16 cellular contexts compared by ENCODE assay signal in the genomic region with DNA sequence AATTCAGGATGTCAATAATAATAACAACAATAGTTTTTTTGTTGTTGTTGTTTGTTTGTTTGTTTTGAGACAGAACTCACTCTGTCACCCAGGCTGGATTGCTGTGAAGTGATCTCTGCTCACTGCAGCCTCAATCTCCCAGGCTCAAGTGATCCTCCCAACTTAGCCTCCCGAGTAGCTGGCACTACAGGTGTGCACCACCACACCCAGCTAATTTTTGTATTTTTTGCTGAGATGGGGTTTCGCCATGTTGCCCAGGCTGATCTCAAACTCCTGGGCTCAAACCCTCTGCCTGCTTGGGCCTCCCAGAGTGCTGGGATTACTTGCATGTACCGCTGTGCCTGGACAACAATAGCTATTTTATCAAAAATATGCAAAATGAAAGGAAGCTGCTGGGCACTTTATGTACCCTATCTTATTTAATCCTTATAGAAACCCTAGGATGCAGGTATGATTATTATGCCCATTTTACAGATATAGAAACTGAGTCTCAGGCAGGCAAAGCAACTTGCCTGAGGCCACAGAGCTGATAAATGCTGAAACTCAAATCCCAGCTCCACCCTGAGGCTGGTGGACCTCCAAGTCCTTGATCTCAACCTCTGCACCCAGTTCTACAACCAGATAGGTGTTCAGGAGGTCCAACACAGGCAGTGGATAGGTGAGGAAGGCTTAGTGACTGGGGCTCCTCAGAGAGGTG. TPM values are rescaled to one million over a fixed set of nuclear protein-coding genes. Genes with fewer than 3 reads are reported as not detected.
DNase-seq lines count a peak whose midpoint lies in the region; ATAC-seq, FAIRE-seq and TF ChIP-seq lines count a peak whose summit lies in the region.
"Had no signal": no experiment of that assay in that cellular context is flagged by ENCODE, and none has a peak within 500 bp of the region (broad histone marks: within the 10 kb centered on the region; RNA-seq: fewer than 3 reads in every experiment).

No MANE protein-coding gene starts in this region.

- WGBS in body of pancreas, 2 donors = 98 to 100% methylated on average over 3 of the region's 3 CpGs
- 93 to 94% methylated on average over 3 of the region's 3 CpGs for WGBS in pancreas, 2 donors
- WGBS in suprapubic skin = 96% methylated on average over 3 of the region's 3 CpGs

- ATAC-seq in body of pancreas = no peak
- ATAC-seq in pancreas = no peak
- no peak for ATAC-seq in GM21576 (IDR thresholded peaks at IDR 0.05; ENCODE audit: unreplicated experiment)

- H3K27me3 ChIP-seq in breast epithelium (no peaks in the 10 kb centered on the region), body of pancreas (no peaks in the 10 kb centered on the region), pancreas (no peaks in the 10 kb centered on the region), suprapubic skin (no peaks in the 10 kb centered on the region)
- H3K27me3 ChIP-seq: BLaER1 had no signal

- POLR2A ChIA-PET in MCF 10A (lab: Yijun Ruan, JAX) = interaction anchor here (1.2 kb wide), 1 partner anchor 8 kb away, joined by 3 read pairs; no protein-coding TSS in a partner anchor

- intact Hi-C loops in breast epithelium (cut with DNase I; ENCODE audit: low total_unique reads) (no loop called here), MCF 10A (cut with micrococcal nuclease) (no loop called here), body of pancreas (cut with DNase I) (no loop called here), pancreas (cut with DNase I) (no loop called here)

- H3K4me3 ChIP-seq in breast epithelium (no peak overlapping the region), body of pancreas (no peak overlapping the region), pancreas (no peak overlapping the region), suprapubic skin (no peak overlapping the region)
- H3K4me3 ChIP-seq: BLaER1, GM23338 had no signal

- no peak for DNase-seq in breast epithelium (ENCODE audit: low spot score in 2 of 2)
- no peak for DNase-seq in MCF 10A (ENCODE audit: unreplicated experiment)
- no peak for DNase-seq in body of pancreas
- peak in 1 of 6 donors; percentile 6 for DNase-seq in pancreas
- peak in 1 of 2 donors; percentile 20 for DNase-seq in suprapubic skin (ENCODE audit: low spot score in 2 of 2)
- no peak for DNase-seq in stimulated activated CD4-positive, alpha-beta T cell treated with anti-CD3 and anti-CD28 coated beads, Interleukin-4, amount 100 ng/mL, for 1 hour
- no peak for DNase-seq in activated naive CD4-positive, alpha-beta T cell treated with anti-CD3 and anti-CD28 coated beads, Interleukin-2, amount 10 ng/mL, durations not matched to agents 7 days and 5 days
- DNase-seq: 8988T; AML-193; CD8-positive, alpha-beta memory T cell; DMS53; GF-D8 had no signal

- peaks cover 4 to 21% of the 10 kb centered on the region in 2 donors for H3K4me1 ChIP-seq in breast epithelium
- H3K4me1 ChIP-seq in body of pancreas = peaks cover 47% of the 10 kb centered on the region
- H3K4me1 ChIP-seq in pancreas = peaks cover 0 to 15% (median 7%) of the 10 kb centered on the region in 3 donors
- peaks cover 7% of the 10 kb centered on the region for H3K4me1 ChIP-seq in suprapubic skin

- no peak overlapping the region for H3K4me3 Mint-ChIP-seq in MCF 10A (ENCODE audit: unreplicated experiment)
- no peak overlapping the region for H3K4me3 Mint-ChIP-seq in activated naive CD4-positive, alpha-beta T cell treated with anti-CD3 and anti-CD28 coated beads, Interleukin-2, amount 10 ng/mL, durations not matched to agents 7 days and 5 days
- H3K4me3 Mint-ChIP-seq: CD8-positive, alpha-beta memory T cell; GM23338 had no signal

- H3K9me3 Mint-ChIP-seq in MCF 10A (ENCODE audit: unreplicated experiment) = no peaks in the 10 kb centered on the region
- H3K9me3 Mint-ChIP-seq in activated naive CD4-positive, alpha-beta T cell treated with anti-CD3 and anti-CD28 coated beads, Interleukin-2, amount 10 ng/mL, durations not matched to agents 7 days and 5 days = no peaks in the 10 kb centered on the region
- H3K9me3 Mint-ChIP-seq: CD8-positive, alpha-beta memory T cell; GM23338 had no signal

- CTCF ChIA-PET in MCF 10A (lab: Yijun Ruan, JAX) = interaction anchor here (0.6 kb wide), 1 partner anchor 890 kb away, joined by 3 read pairs; no protein-coding TSS in a partner anchor
- CTCF ChIA-PET in activated naive CD4-positive, alpha-beta T cell treated with anti-CD3 and anti-CD28 coated beads, Interleukin-2, amount 10 ng/mL, durations not matched to agents 7 days and 5 days (lab: Charles Lee) = no interaction called here

- TF ChIP-seq CTCF in breast epithelium (IDR thresholded peaks at IDR 0.05) (no peak), MCF 10A (IDR thresholded peaks at IDR 0.05; ENCODE audit: unreplicated experiment) (no peak), body of pancreas (IDR thresholded peaks at IDR 0.05) (no peak), pancreas (IDR thresholded peaks at IDR 0.05) (no peak), suprapubic skin (IDR thresholded peaks at IDR 0.05) (no peak)

- H3K27ac Mint-ChIP-seq in MCF 10A (ENCODE audit: low read depth, unreplicated experiment) = no peak overlapping the region
- H3K27ac Mint-ChIP-seq in activated naive CD4-positive, alpha-beta T cell treated with anti-CD3 and anti-CD28 coated beads, Interleukin-2, amount 10 ng/mL, durations not matched to agents 7 days and 5 days = no peak overlapping the region
- H3K27ac Mint-ChIP-seq: CD8-positive, alpha-beta memory T cell; GM23338 had no signal

- H3K36me3 ChIP-seq in breast epithelium = no peaks in the 10 kb centered on the region
- no peaks in the 10 kb centered on the region for H3K36me3 ChIP-seq in body of pancreas (replicated peaks in 1 of 2; ENCODE audit: insufficient read depth in 1 of 2, low read depth in 2 of 2)
- H3K36me3 ChIP-seq in pancreas = no peaks in the 10 kb centered on the region
- H3K36me3 ChIP-seq in suprapubic skin = no peaks in the 10 kb centered on the region
- H3K36me3 ChIP-seq: BLaER1 had no signal

- no TSS peak for BruUV-seq in MCF 10A (replicated peaks; lab: Mats Ljungman, UMichigan)

- no peak for FAIRE-seq in pancreas (lab: Jason Lieb, UNC)

- TF ChIP-seq POLR2A in breast epithelium (IDR thresholded peaks at IDR 0.05) (no peak), body of pancreas (IDR thresholded peaks at IDR 0.05) (no peak), suprapubic skin (IDR thresholded peaks at IDR 0.05) (no peak)

- H3K27me3 Mint-ChIP-seq in MCF 10A (ENCODE audit: insufficient read depth, unreplicated experiment) = no peaks in the 10 kb centered on the region
- H3K27me3 Mint-ChIP-seq in activated naive CD4-positive, alpha-beta T cell treated with anti-CD3 and anti-CD28 coated beads, Interleukin-2, amount 10 ng/mL, durations not matched to agents 7 days and 5 days = peaks cover 10% of the 10 kb centered on the region

- no peaks in the 10 kb centered on the region for H3K4me1 Mint-ChIP-seq in MCF 10A (ENCODE audit: insufficient read depth, unreplicated experiment)
- no peaks in the 10 kb centered on the region for H3K4me1 Mint-ChIP-seq in activated naive CD4-positive, alpha-beta T cell treated with anti-CD3 and anti-CD28 coated beads, Interleukin-2, amount 10 ng/mL, durations not matched to agents 7 days and 5 days
- H3K4me1 Mint-ChIP-seq: CD8-positive, alpha-beta memory T cell had no signal

- TF ChIP-seq EP300 in suprapubic skin (IDR thresholded peaks at IDR 0.05) = no peak

- H3K36me3 Mint-ChIP-seq in MCF 10A (ENCODE audit: insufficient read depth, unreplicated experiment) = no peaks in the 10 kb centered on the region
- no peaks in the 10 kb centered on the region for H3K36me3 Mint-ChIP-seq in activated naive CD4-positive, alpha-beta T cell treated with anti-CD3 and anti-CD28 coated beads, Interleukin-2, amount 10 ng/mL, durations not matched to agents 7 days and 5 days
- H3K36me3 Mint-ChIP-seq: CD8-positive, alpha-beta memory T cell had no signal

- H3K27ac ChIP-seq in breast epithelium = peak overlapping the region; percentile 84 to 96
- H3K27ac ChIP-seq in body of pancreas = peak overlapping the region in 3 of 4 donors; percentile 58 to 88 (median 72)
- H3K27ac ChIP-seq in pancreas = peak overlapping the region in 3 of 4 donors; percentile 33 to 47 (median 37)
- H3K27ac ChIP-seq in suprapubic skin = peak overlapping the region; percentile 33
- H3K27ac ChIP-seq: BLaER1 had no signal

- H3K9me3 ChIP-seq in breast epithelium (no peaks in the 10 kb centered on the region), body of pancreas (no peaks in the 10 kb centered on the region), pancreas (no peaks in the 10 kb centered on the region), suprapubic skin (no peaks in the 10 kb centered on the region)
- H3K9me3 ChIP-seq: BLaER1 had no signal

RNA-seq across cellular contexts. Expression of gene CTPS1, which starts 57.4 kb away (rescaled TPM):
- total RNA-seq in breast epithelium = 10 to 100 TPM; 13.1 to 20.0 (median 13.2) TPM
- 54.1 and 69.9 TPM in 2 replicates for total RNA-seq in MCF 10A (2022)
- 10 to 100 TPM in 1 of 2 donors, 1 to 10 TPM in 1; 8.9 to 13.0 TPM for total RNA-seq in body of pancreas
- total RNA-seq in pancreas = 1 to 10 TPM; 4.1 to 8.7 (median 7.6) TPM
- polyA plus RNA-seq in pancreas = 1 to 10 TPM; 5.9 to 7.1 TPM
- 10 to 100 TPM; 15.9 to 23.6 (median 20.0) TPM for total RNA-seq in suprapubic skin

RNA-seq across cellular contexts. Expression of gene CITED4, which starts 60.0 kb away (rescaled TPM):
- total RNA-seq in breast epithelium = 100 to 1,000 TPM in 1 of 3 donors, 10 to 100 TPM in 2; 12.2 to 136 (median 26.9) TPM
- 22.5 and 43.5 TPM in 2 replicates for total RNA-seq in MCF 10A (2022)
- 100 to 1,000 TPM; 180 to 465 TPM for total RNA-seq in body of pancreas
- 10 to 100 TPM; 41.1 to 81.2 (median 51.1) TPM for total RNA-seq in pancreas
- polyA plus RNA-seq in pancreas = 10 to 100 TPM; 47.8 to 63.3 TPM
- 10 to 100 TPM; 52.6 to 90.4 (median 58.4) TPM for total RNA-seq in suprapubic skin
- total RNA-seq: HT1080 had no signal

Comparison
In these comparisons a context has a peak if more than half of its experiments do, and no peak if none do; other contexts are left out.
1. H3K27ac ChIP-seq: peak in every context shown above with its lines; median percentile 90 in breast epithelium; 72 in body of pancreas; 37 in pancreas; 33 in suprapubic skin.